9 cellular contexts compared by ENCODE assay signal in the genomic region with DNA sequence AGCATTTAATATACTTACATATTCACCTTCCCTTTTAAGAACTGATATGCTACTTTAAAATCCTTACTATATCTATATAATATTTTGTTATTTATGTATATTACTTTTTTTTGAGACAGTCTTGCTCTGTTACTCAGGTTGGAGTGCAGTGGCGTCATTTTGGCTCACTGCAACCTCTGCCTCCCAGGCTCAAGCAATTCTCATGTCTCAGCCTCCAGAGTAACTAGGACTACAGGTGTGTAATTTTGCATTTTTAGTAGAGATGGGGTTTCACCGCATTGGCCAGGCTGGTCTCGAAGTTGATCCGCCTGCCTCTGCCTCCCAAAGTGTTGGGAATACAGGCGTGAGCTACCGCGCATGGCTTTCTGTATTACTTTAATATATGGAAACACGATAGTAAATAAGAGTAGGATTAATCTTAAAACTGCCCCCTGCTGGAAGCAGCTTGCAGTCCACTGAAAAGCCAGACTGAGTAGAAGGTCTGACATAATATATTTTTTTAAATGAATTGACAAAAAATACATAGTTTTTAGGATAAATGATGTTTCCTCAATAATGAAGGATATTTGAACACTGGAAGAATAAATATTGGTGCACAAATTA. TPM values are rescaled to one million over a fixed set of nuclear protein-coding genes. Genes with fewer than 3 reads are reported as not detected.
DNase-seq lines count a peak whose midpoint lies in the region; ATAC-seq and TF ChIP-seq lines count a peak whose summit lies in the region.
"Had no signal": no experiment of that assay in that cellular context is flagged by ENCODE, and none has a peak within 500 bp of the region (broad histone marks: within the 10 kb centered on the region; RNA-seq: fewer than 3 reads in every experiment).

No MANE protein-coding gene starts in this region.

- no peaks in the 10 kb centered on the region for H3K27me3 ChIP-seq in CD8-positive, alpha-beta T cell (ENCODE audit: insufficient read depth, low read length)
- H3K27me3 ChIP-seq in esophagus squamous epithelium, result no peaks in the 10 kb centered on the region
- H3K27me3 ChIP-seq: neutrophil had no signal

- peaks cover 63% of the 10 kb centered on the region for H3K4me1 ChIP-seq in CD8-positive, alpha-beta T cell (ENCODE audit: insufficient read depth, low read length)
- H3K4me1 ChIP-seq in esophagus squamous epithelium, result no peaks in the 10 kb centered on the region

- peaks cover 60% of the 10 kb centered on the region for H3K36me3 Mint-ChIP-seq in CD8-positive, alpha-beta T cell
- no peaks in the 10 kb centered on the region for H3K36me3 Mint-ChIP-seq in HFFc6 (ENCODE audit: low read depth)
- H3K36me3 Mint-ChIP-seq in activated CD4-positive, alpha-beta T cell treated with anti-CD3 and anti-CD28 coated beads, Interleukin-2, amount 10 ng/mL, durations not matched to agents 24 days and 14 days (ENCODE audit: low read depth), result peaks cover 38% of the 10 kb centered on the region

- H3K27ac Mint-ChIP-seq in CD8-positive, alpha-beta T cell, result peak overlapping the region; percentile 85
- no peak overlapping the region for H3K27ac Mint-ChIP-seq in HFFc6
- H3K27ac Mint-ChIP-seq in activated CD4-positive, alpha-beta T cell treated with anti-CD3 and anti-CD28 coated beads, Interleukin-2, amount 10 ng/mL, durations not matched to agents 24 days and 14 days, result no peak overlapping the region

- peaks cover 63% of the 10 kb centered on the region for H3K4me1 Mint-ChIP-seq in CD8-positive, alpha-beta T cell (ENCODE audit: low read depth)
- H3K4me1 Mint-ChIP-seq in HFFc6 (ENCODE audit: low read depth), result no peaks in the 10 kb centered on the region
- H3K4me1 Mint-ChIP-seq in activated CD4-positive, alpha-beta T cell treated with anti-CD3 and anti-CD28 coated beads, Interleukin-2, amount 10 ng/mL, durations not matched to agents 24 days and 14 days, result peaks cover 7% of the 10 kb centered on the region

- intact Hi-C loops in CD8-positive, alpha-beta T cell (cut with DNase I, micrococcal nuclease), result loop anchor here in 1 of 2 experiments (1.0 to 2.0 kb wide), 3 partner anchors 8 to 112 kb away; a partner anchor contains a TSS
- intact Hi-C loops in activated CD4-positive, alpha-beta T cell treated with anti-CD3 and anti-CD28 coated beads, Interleukin-2, amount 10 ng/mL, durations not matched to agents 24 days and 14 days (cut with micrococcal nuclease), result loop anchor here (1.0 kb wide), 1 partner anchor 112 kb away; a partner anchor contains a TSS
- intact Hi-C loops in esophagus squamous epithelium (cut with DNase I) (no loop called here), sciatic nerve (cut with DNase I) (no loop called here)

- ATAC-seq in CD8-positive, alpha-beta T cell, result peak; percentile 81
- ATAC-seq in sciatic nerve (no peak), GM21390 (IDR thresholded peaks at IDR 0.05; ENCODE audit: unreplicated experiment) (no peak)

- no peaks in the 10 kb centered on the region for H3K27me3 Mint-ChIP-seq in CD8-positive, alpha-beta T cell (ENCODE audit: low read depth)
- H3K27me3 Mint-ChIP-seq in HFFc6 (ENCODE audit: insufficient read depth), result 0 out of 2 replicates have a peak, but pooled peaks cover 2% of the 10 kb centered on the region
- H3K27me3 Mint-ChIP-seq in activated CD4-positive, alpha-beta T cell treated with anti-CD3 and anti-CD28 coated beads, Interleukin-2, amount 10 ng/mL, durations not matched to agents 24 days and 14 days, result no peaks in the 10 kb centered on the region

- TF ChIP-seq POLR2A in esophagus squamous epithelium (IDR thresholded peaks at IDR 0.05), result no peak

- CTCF ChIA-PET in CD8-positive, alpha-beta T cell (lab: Charles Lee), result interaction anchor here (0.7 to 7.0 kb wide), 33 partner anchors 9 to 142 kb away, joined by 3 to 57 read pairs (median 5); a partner anchor contains a TSS

- H3K4me3 Mint-ChIP-seq in CD8-positive, alpha-beta T cell, result no peak overlapping the region
- H3K4me3 Mint-ChIP-seq in HFFc6, result no peak overlapping the region
- no peak overlapping the region for H3K4me3 Mint-ChIP-seq in activated CD4-positive, alpha-beta T cell treated with anti-CD3 and anti-CD28 coated beads, Interleukin-2, amount 10 ng/mL, durations not matched to agents 24 days and 14 days

- H3K9me3 Mint-ChIP-seq in CD8-positive, alpha-beta T cell, result no peaks in the 10 kb centered on the region
- H3K9me3 Mint-ChIP-seq in HFFc6, result no peaks in the 10 kb centered on the region
- H3K9me3 Mint-ChIP-seq in activated CD4-positive, alpha-beta T cell treated with anti-CD3 and anti-CD28 coated beads, Interleukin-2, amount 10 ng/mL, durations not matched to agents 24 days and 14 days, result no peaks in the 10 kb centered on the region

- POLR2A ChIA-PET in CD8-positive, alpha-beta T cell (lab: Charles Lee), result interaction anchor here (1.1 to 2.8 kb wide), 5 partner anchors 9 to 111 kb away, joined by 3 to 11 read pairs (median 8); a partner anchor contains a TSS

- WGBS in esophagus squamous epithelium, 2 donors, result 81 to 83% methylated on average over 8 of the region's 8 CpGs

- TF ChIP-seq CTCF in CD8-positive, alpha-beta T cell (IDR thresholded peaks at IDR 0.05), result peak; percentile 61
- TF ChIP-seq CTCF in HFFc6 (IDR thresholded peaks at IDR 0.05) (peak; percentile 83), esophagus squamous epithelium (IDR thresholded peaks at IDR 0.05) (peak; percentile 18 to 55 (median 41))

- no peak overlapping the region for H3K4me3 ChIP-seq in CD8-positive, alpha-beta T cell (ENCODE audit: low read depth, low read length)
- H3K4me3 ChIP-seq in esophagus squamous epithelium, result no peak overlapping the region

- H3K36me3 ChIP-seq in CD8-positive, alpha-beta T cell (ENCODE audit: insufficient read depth, low read length), result peaks cover 5% of the 10 kb centered on the region
- H3K36me3 ChIP-seq in esophagus squamous epithelium, result peaks cover 0 to 42% (median 0%) of the 10 kb centered on the region in 3 donors
- H3K36me3 ChIP-seq: neutrophil had no signal

- H3K27ac ChIP-seq in CD8-positive, alpha-beta T cell (ENCODE audit: low read depth, low read length), result no peak overlapping the region
- H3K27ac ChIP-seq in esophagus squamous epithelium, result no peak overlapping the region
- H3K27ac ChIP-seq: neutrophil had no signal

- DNase-seq in CD8-positive, alpha-beta T cell, result peak in 5 of 7 experiments; percentile 13 to 61 (median 57)
- DNase-seq in HFFc6, result peak; percentile 17
- peak; percentile 83 for DNase-seq in activated CD4-positive, alpha-beta T cell treated with anti-CD3 and anti-CD28 coated beads, Interleukin-2, amount 10 ng/mL, durations not matched to agents 24 days and 14 days
- no peak for DNase-seq in esophagus squamous epithelium (lab: John Stamatoyannopoulos, UW)
- peak; percentile 61 for DNase-seq in stimulated activated CD8-positive, alpha-beta memory T cell treated with anti-CD3 and anti-CD28 coated beads, Interleukin-4, amount 100 ng/mL, for 48 hours
- DNase-seq in sciatic nerve (ENCODE audit: low spot score), result no peak
- no peak for DNase-seq in NCI-H226

- H3K9me3 ChIP-seq in CD8-positive, alpha-beta T cell (ENCODE audit: low read length), result no peaks in the 10 kb centered on the region
- no peaks in the 10 kb centered on the region for H3K9me3 ChIP-seq in esophagus squamous epithelium
- H3K9me3 ChIP-seq: neutrophil had no signal

RNA-seq across cellular contexts. Expression of a gene that starts 24.4 kb away (rescaled TPM):
- 100 to 1,000 TPM; 129 to 130 TPM for total RNA-seq in CD8-positive, alpha-beta T cell
- 10 to 100 TPM; 11.9 to 14.5 (median 12.9) TPM for total RNA-seq in HFFc6 (2021; fragmentation: NEBNext Ultra II Directional; extraction: Animal tissue kit (Norgen Biotek cat#: 25700))
- total RNA-seq in activated CD4-positive, alpha-beta T cell treated with anti-CD3 and anti-CD28 coated beads, Interleukin-2, amount 10 ng/mL, durations not matched to agents 24 days and 14 days, result 31.2 and 31.6 TPM in 2 replicates
- total RNA-seq in esophagus squamous epithelium, result 10 to 100 TPM; 14.4 to 24.1 (median 18.6) TPM
- 14.0 TPM for total RNA-seq in sciatic nerve

RNA-seq across cellular contexts. Expression of a gene that starts 28.8 kb away (rescaled TPM):
- under 1 TPM; 0.08 to 0.11 TPM for total RNA-seq in CD8-positive, alpha-beta T cell
- not detected for total RNA-seq in HFFc6 (2021; fragmentation: NEBNext Ultra II Directional; extraction: Animal tissue kit (Norgen Biotek cat#: 25700))
- total RNA-seq in activated CD4-positive, alpha-beta T cell treated with anti-CD3 and anti-CD28 coated beads, Interleukin-2, amount 10 ng/mL, durations not matched to agents 24 days and 14 days, result not detected in 2 replicates
- under 1 TPM in 2 of 4 donors, not detected in 2; 0.12 to 0.19 TPM for total RNA-seq in esophagus squamous epithelium
- total RNA-seq in sciatic nerve, result 226 TPM

Comparison
In these comparisons a context has a peak if more than half of its experiments do, and no peak if none do; other contexts are left out.
1. DNase-seq: peak in CD8-positive, alpha-beta T cell (5 of 7), HFFc6 (single experiment), activated CD4-positive, alpha-beta T cell treated with anti-CD3 and anti-CD28 coated beads, Interleukin-2, amount 10 ng/mL, durations not matched to agents 24 days and 14 days (single experiment) and stimulated activated CD8-positive, alpha-beta memory T cell treated with anti-CD3 and anti-CD28 coated beads, Interleukin-4, amount 100 ng/mL, for 48 hours (single experiment); none in esophagus squamous epithelium (single experiment), sciatic nerve (single experiment) and NCI-H226 (single experiment).
2. RNA of a gene that starts 28.8 kb away (total RNA-seq): 226 TPM in sciatic nerve (single experiment); 0.12 to 0.19 TPM in esophagus squamous epithelium, 0.08 to 0.11 TPM in CD8-positive, alpha-beta T cell, not detected in HFFc6 and not detected in activated CD4-positive, alpha-beta T cell treated with anti-CD3 and anti-CD28 coated beads, Interleukin-2, amount 10 ng/mL, durations not matched to agents 24 days and 14 days; every median in the first group is over 100 times any median in the second.
3. Peak in every context shown above with its lines, with median percentiles within 50 percentile points of each other: CTCF ChIP-seq.